Comparison of ENCODE assay signal across 25 cellular contexts in the genomic region with DNA sequence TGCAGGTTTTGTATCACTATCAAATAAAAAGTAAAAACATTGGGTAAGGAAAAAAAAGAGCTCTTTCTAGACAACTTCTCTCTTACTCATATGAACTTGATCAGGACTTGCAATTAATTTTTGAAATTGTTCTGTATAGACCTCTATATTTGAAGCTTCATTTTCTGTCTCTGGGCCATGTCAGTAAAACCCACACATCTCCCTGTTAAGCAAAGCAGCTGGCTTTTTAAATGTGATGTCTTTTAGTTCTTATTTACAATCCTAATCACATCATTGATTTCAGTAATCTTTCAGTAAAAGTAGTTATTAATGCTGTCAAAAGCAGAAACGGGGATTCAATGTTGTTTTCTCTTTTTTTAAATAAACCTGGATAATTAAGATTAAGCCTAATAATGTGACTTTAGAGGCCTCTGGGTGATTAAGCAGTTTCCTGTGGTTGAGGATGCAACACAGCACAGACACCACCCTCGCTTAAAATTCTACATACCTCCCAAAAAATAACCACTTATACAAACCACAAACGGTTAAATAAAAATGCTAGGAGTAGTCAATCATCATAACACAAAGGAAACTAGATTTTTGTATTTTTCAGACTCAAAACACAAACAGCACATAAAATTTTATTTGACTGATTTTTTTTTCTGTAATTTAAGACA.
DNase-seq lines count a peak whose midpoint lies in the region; TF ChIP-seq lines count a peak whose summit lies in the region.
"Had no signal": no experiment of that assay in that cellular context is flagged by ENCODE, and none has a peak within 500 bp of the region (broad histone marks: within the 10 kb centered on the region; RNA-seq: fewer than 3 reads in every experiment).

No MANE protein-coding gene starts in this region.

- TF ChIP-seq CTCF in KMS-11 (conservative IDR thresholded peaks at IDR 0.05; ENCODE audit: low read depth, low read length) = no peak
- TF ChIP-seq CTCF in OCI-LY3 (IDR thresholded peaks at IDR 0.05; ENCODE audit: low read depth, low read length) = no peak

- H3K4me1 ChIP-seq in BLaER1 = peaks cover 32% of the 10 kb centered on the region
- H3K4me1 ChIP-seq in KMS-11 (ENCODE audit: low read depth, poor library complexity, severe bottlenecking) = peaks cover 46% of the 10 kb centered on the region
- no peaks in the 10 kb centered on the region for H3K4me1 ChIP-seq in OCI-LY3 (ENCODE audit: low read length)

- H3K27ac ChIP-seq in BLaER1 (no peak overlapping the region; the same call in 1 of the 2 replicates), KMS-11 (peak overlapping the region; percentile 57), OCI-LY3 (ENCODE audit: low read length) (no peak overlapping the region)
- H3K27ac ChIP-seq: Peyer's patch, SK-N-MC had no signal

- H3K9me3 ChIP-seq in BLaER1 (peaks cover 20% of the 10 kb centered on the region), OCI-LY3 (ENCODE audit: insufficient read depth, low read length) (peaks cover 13% of the 10 kb centered on the region; the same call in 1 of the 2 replicates)
- H3K9me3 ChIP-seq: Peyer's patch had no signal

- H3K27me3 ChIP-seq in BLaER1 (peaks cover 22% of the 10 kb centered on the region), KMS-11 (ENCODE audit: insufficient read depth, low read depth) (no peaks in the 10 kb centered on the region), OCI-LY3 (ENCODE audit: low read depth, low read length) (no peaks in the 10 kb centered on the region)
- H3K27me3 ChIP-seq: Peyer's patch had no signal

- H3K4me2 ChIP-seq in BLaER1 (peak overlapping the region; percentile 59), KMS-11 (peak overlapping the region; percentile 59), OCI-LY3 (ENCODE audit: low read length) (no peak overlapping the region)
- H3K4me2 ChIP-seq: GM23338 had no signal

- no peak overlapping the region for H3K4me3 ChIP-seq in BLaER1
- H3K4me3 ChIP-seq in KMS-11 (IDR thresholded peaks at IDR 0.05; ENCODE audit: insufficient read depth, low read depth, low read length) = no peak overlapping the region
- no peak overlapping the region for H3K4me3 ChIP-seq in OCI-LY3 (ENCODE audit: low read length)
- H3K4me3 ChIP-seq: GM23338, Peyer's patch, SK-N-MC had no signal

- no peak overlapping the region for H3K9ac ChIP-seq in BLaER1
- peak overlapping the region; percentile 25; the same call in 1 of the 2 replicates for H3K9ac ChIP-seq in KMS-11
- no peak overlapping the region for H3K9ac ChIP-seq in OCI-LY3 (ENCODE audit: low read length)

- H4K20me1 ChIP-seq in BLaER1 = no peaks in the 10 kb centered on the region
- H4K20me1 ChIP-seq in KMS-11 (ENCODE audit: insufficient read depth) = no peaks in the 10 kb centered on the region
- H4K20me1 ChIP-seq in OCI-LY3 (ENCODE audit: insufficient read depth, low read length) = no peaks in the 10 kb centered on the region

- H3K79me2 ChIP-seq in KMS-11 (ENCODE audit: insufficient read depth, low read depth) (no peaks in the 10 kb centered on the region), OCI-LY3 (ENCODE audit: low read length) (no peaks in the 10 kb centered on the region)

- H2AFZ ChIP-seq in KMS-11 (ENCODE audit: low read depth) (peak overlapping the region; percentile 66; the same call in 1 of the 2 replicates), OCI-LY3 (ENCODE audit: low read depth, low read length) (peak overlapping the region; percentile 16; the same call in 1 of the 2 replicates)
- H2AFZ ChIP-seq: GM23338 had no signal

- DNase-seq in pons (ENCODE audit: low spot score) (peak; percentile 28), Ammon's horn (ENCODE audit: low spot score) (no peak), nucleus accumbens (lab: John Stamatoyannopoulos, UW) (no peak), HuH-7.5 (ENCODE audit: low spot score) (no peak)
- DNase-seq: 8988T; ACHN; CD4-positive, alpha-beta memory T cell; COR-L47; DMS53; EL; GDM1; H9; Karpas-422; NCI-H1105 treated with DMSO at 0.1 percent for 48 hours; NCI-H2029; NCI-H446; NCI-H526 treated with DMSO at 0.1 percent for 48 hours; OCI-M1; Peyer's patch; SIG-M5 had no signal

- H3K36me3 ChIP-seq in BLaER1 (no peaks in the 10 kb centered on the region), KMS-11 (ENCODE audit: insufficient read depth) (no peaks in the 10 kb centered on the region), OCI-LY3 (replicated peaks; ENCODE audit: low read depth, low read length) (no peaks in the 10 kb centered on the region)
- H3K36me3 ChIP-seq: Peyer's patch had no signal
